In the genomic region with DNA sequence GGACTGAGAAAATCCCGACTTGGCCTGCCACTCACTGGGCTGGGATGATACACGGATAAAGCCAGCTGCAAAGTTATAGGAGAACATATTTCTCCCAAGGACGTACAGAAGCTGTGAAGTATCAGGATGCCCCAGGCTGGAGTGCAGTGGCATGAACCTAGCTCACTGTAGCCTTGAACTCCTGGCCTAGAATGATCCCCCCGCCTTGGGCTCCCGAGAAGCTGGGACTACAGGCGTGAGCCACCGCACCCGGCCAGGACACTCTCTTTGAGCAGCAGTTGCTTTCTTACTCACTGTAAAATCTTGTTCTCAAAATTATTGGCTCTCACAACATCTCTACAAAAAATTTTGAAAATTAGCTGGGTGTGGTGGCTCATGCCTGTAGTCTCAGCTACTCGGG, we compare ENCODE assay signal across 18 cellular contexts. TPM values are rescaled to one million over a fixed set of nuclear protein-coding genes. Genes with fewer than 3 reads are reported as not detected.
DNase-seq lines count a peak whose midpoint lies in the region; ATAC-seq and TF ChIP-seq lines count a peak whose summit lies in the region.
"Had no signal": no experiment of that assay in that cellular context is flagged by ENCODE, and none has a peak within 500 bp of the region (broad histone marks: within the 10 kb centered on the region; RNA-seq: fewer than 3 reads in every experiment).

No MANE protein-coding gene starts in this region.

- intact Hi-C loops in left ventricle myocardium inferior (cut with micrococcal nuclease) = no loop called here
- intact Hi-C loops in right cardiac atrium (cut with DNase I) = no loop called here
- intact Hi-C loops in esophagus muscularis mucosa (cut with DNase I) = loop anchor here (5.0 kb wide), 1 partner anchor 72 kb away; no protein-coding TSS in a partner anchor

- no peaks in the 10 kb centered on the region for H3K9me3 Mint-ChIP-seq in activated CD4-positive, alpha-beta T cell treated with anti-CD3 and anti-CD28 coated beads, Interleukin-2, amount 10 ng/mL, durations not matched to agents 7 days and 5 days
- no peaks in the 10 kb centered on the region for H3K9me3 Mint-ChIP-seq in osteocyte (ENCODE audit: unreplicated experiment)
- H3K9me3 Mint-ChIP-seq: CD8-positive, alpha-beta memory T cell; GM23338 had no signal

- peaks cover 81% of the 10 kb centered on the region for H3K36me3 ChIP-seq in left ventricle myocardium inferior
- peaks cover 6 to 17% (median 10%) of the 10 kb centered on the region in 3 donors for H3K36me3 ChIP-seq in skeletal muscle tissue (ENCODE audit: control insufficient read depth in 3 of 3, insufficient read depth in 3 of 3, low read length in 3 of 3)
- H3K36me3 ChIP-seq in esophagus muscularis mucosa = peaks cover 25 to 91% (median 75%) of the 10 kb centered on the region in 4 donors

- H3K27ac ChIP-seq in left ventricle myocardium inferior (replicated peaks) = peak overlapping the region; percentile 87
- no peak overlapping the region for H3K27ac ChIP-seq in right cardiac atrium (ENCODE audit: low read length)
- H3K27ac ChIP-seq in skeletal muscle tissue (ENCODE audit: low read depth, low read length) = peak overlapping the region; percentile 93
- H3K27ac ChIP-seq in esophagus muscularis mucosa (replicated peaks in 1 of 4) = no peak overlapping the region
- H3K27ac ChIP-seq: 22Rv1, BLaER1 had no signal

- H3K4me1 ChIP-seq in left ventricle myocardium inferior = peaks cover 20% of the 10 kb centered on the region
- H3K4me1 ChIP-seq in right cardiac atrium (ENCODE audit: control insufficient read depth, insufficient read depth, low read length) = no peaks in the 10 kb centered on the region
- H3K4me1 ChIP-seq in skeletal muscle tissue (ENCODE audit: control insufficient read depth in 3 of 3, insufficient read depth in 3 of 3, low read length in 3 of 3) = peaks cover 22 to 51% (median 35%) of the 10 kb centered on the region in 3 donors
- peaks cover 0 to 10% (median 2%) of the 10 kb centered on the region in 4 donors for H3K4me1 ChIP-seq in esophagus muscularis mucosa
- H3K4me1 ChIP-seq: Caco-2 had no signal

- no peak for DNase-seq in activated CD4-positive, alpha-beta T cell treated with anti-CD3 and anti-CD28 coated beads, Interleukin-2, amount 10 ng/mL, durations not matched to agents 7 days and 5 days
- no peak for DNase-seq in activated CD4-positive, alpha-beta T cell treated with anti-CD3 and anti-CD28 coated beads, Interleukin-2, amount 50 U/mL, for 4 hours
- no peak for DNase-seq in left ventricle myocardium inferior
- no peak for DNase-seq in right cardiac atrium
- peak; percentile 65 for DNase-seq in osteocyte (ENCODE audit: extremely low spot score, unreplicated experiment)
- DNase-seq in esophagus muscularis mucosa (ENCODE audit: extremely low spot score) = no peak
- DNase-seq: Caco-2; CD8-positive, alpha-beta memory T cell; DND-41; GDM1 had no signal

- POLR2A ChIA-PET in activated CD4-positive, alpha-beta T cell treated with anti-CD3 and anti-CD28 coated beads, Interleukin-2, amount 10 ng/mL, durations not matched to agents 7 days and 5 days (lab: Charles Lee) = no interaction called here

- no peaks in the 10 kb centered on the region for H3K27me3 ChIP-seq in left ventricle myocardium inferior (ENCODE audit: low read depth)
- no peaks in the 10 kb centered on the region for H3K27me3 ChIP-seq in right cardiac atrium (ENCODE audit: control insufficient read depth, insufficient read depth)
- H3K27me3 ChIP-seq in skeletal muscle tissue (ENCODE audit: control insufficient read depth in 3 of 3, insufficient read depth in 3 of 3, low read length in 3 of 3) = no peaks in the 10 kb centered on the region
- H3K27me3 ChIP-seq in esophagus muscularis mucosa = no peaks in the 10 kb centered on the region
- H3K27me3 ChIP-seq: BLaER1 had no signal

- TF ChIP-seq EP300 in esophagus muscularis mucosa (IDR thresholded peaks at IDR 0.05) = no peak

- no peak for TF ChIP-seq POLR2A in esophagus muscularis mucosa (IDR thresholded peaks at IDR 0.05; ENCODE audit: low read depth)

- no peaks in the 10 kb centered on the region for H3K9me3 ChIP-seq in left ventricle myocardium inferior (replicated peaks)
- H3K9me3 ChIP-seq in right cardiac atrium (ENCODE audit: control insufficient read depth, low read length) = no peaks in the 10 kb centered on the region
- H3K9me3 ChIP-seq in skeletal muscle tissue (ENCODE audit: control insufficient read depth in 3 of 3, low read length in 3 of 3) = no peaks in the 10 kb centered on the region
- H3K9me3 ChIP-seq in esophagus muscularis mucosa = no peaks in the 10 kb centered on the region
- H3K9me3 ChIP-seq: BLaER1, Caco-2 had no signal

- WGBS in right cardiac atrium = 95% methylated on average over 9 of the region's 9 CpGs
- 93% methylated on average over 9 of the region's 9 CpGs for WGBS in esophagus muscularis mucosa

- H3K4me3 Mint-ChIP-seq in activated CD4-positive, alpha-beta T cell treated with anti-CD3 and anti-CD28 coated beads, Interleukin-2, amount 10 ng/mL, durations not matched to agents 7 days and 5 days = no peak overlapping the region
- H3K4me3 Mint-ChIP-seq in osteocyte (ENCODE audit: unreplicated experiment) = no peak overlapping the region
- H3K4me3 Mint-ChIP-seq: CD8-positive, alpha-beta memory T cell; GM23338 had no signal

- ATAC-seq in right cardiac atrium (no peak), HG03354 (IDR thresholded peaks at IDR 0.05; ENCODE audit: poor library complexity, severe bottlenecking, unreplicated experiment) (no peak)

- TF ChIP-seq CTCF in left ventricle myocardium inferior (IDR thresholded peaks at IDR 0.05; ENCODE audit: borderline replicate concordance) (no peak), osteocyte (IDR thresholded peaks at IDR 0.05) (no peak), esophagus muscularis mucosa (IDR thresholded peaks at IDR 0.05) (no peak)

- H3K36me3 Mint-ChIP-seq in activated CD4-positive, alpha-beta T cell treated with anti-CD3 and anti-CD28 coated beads, Interleukin-2, amount 10 ng/mL, durations not matched to agents 7 days and 5 days (ENCODE audit: low read depth) = peaks cover 6% of the 10 kb centered on the region
- H3K36me3 Mint-ChIP-seq in osteocyte (ENCODE audit: unreplicated experiment) = peaks cover 43% of the 10 kb centered on the region

- peak overlapping the region; percentile 46 for H3K27ac Mint-ChIP-seq in activated CD4-positive, alpha-beta T cell treated with anti-CD3 and anti-CD28 coated beads, Interleukin-2, amount 10 ng/mL, durations not matched to agents 7 days and 5 days
- no peak overlapping the region for H3K27ac Mint-ChIP-seq in osteocyte (ENCODE audit: unreplicated experiment)
- H3K27ac Mint-ChIP-seq: CD8-positive, alpha-beta memory T cell; GM23338 had no signal

- H3K4me3 ChIP-seq in left ventricle myocardium inferior (no peak overlapping the region), right cardiac atrium (ENCODE audit: low read length) (no peak overlapping the region), skeletal muscle tissue (ENCODE audit: low read length in 3 of 3) (peak overlapping the region; percentile 59 to 75 (median 71)), esophagus muscularis mucosa (no peak overlapping the region)
- H3K4me3 ChIP-seq: BLaER1, GM23338 had no signal

- H3K4me1 Mint-ChIP-seq in activated CD4-positive, alpha-beta T cell treated with anti-CD3 and anti-CD28 coated beads, Interleukin-2, amount 10 ng/mL, durations not matched to agents 7 days and 5 days = no peaks in the 10 kb centered on the region
- H3K4me1 Mint-ChIP-seq in osteocyte (ENCODE audit: unreplicated experiment) = no peaks in the 10 kb centered on the region
- H3K4me1 Mint-ChIP-seq: CD8-positive, alpha-beta memory T cell had no signal

- no peaks in the 10 kb centered on the region for H3K27me3 Mint-ChIP-seq in activated CD4-positive, alpha-beta T cell treated with anti-CD3 and anti-CD28 coated beads, Interleukin-2, amount 10 ng/mL, durations not matched to agents 7 days and 5 days
- no peaks in the 10 kb centered on the region for H3K27me3 Mint-ChIP-seq in osteocyte (ENCODE audit: unreplicated experiment)

- CTCF ChIA-PET in activated CD4-positive, alpha-beta T cell treated with anti-CD3 and anti-CD28 coated beads, Interleukin-2, amount 10 ng/mL, durations not matched to agents 7 days and 5 days (lab: Charles Lee) = interaction anchor here (0.6 to 0.7 kb wide), 3 partner anchors 15 to 76 kb away, joined by 3 to 4 read pairs (median 3); no protein-coding TSS in a partner anchor

- H3K9ac ChIP-seq in skeletal muscle tissue (ENCODE audit: low read depth in 1 of 3, low read length in 3 of 3) = peak overlapping the region in 2 of 3 donors; percentile 84 to 91
- H3K9ac ChIP-seq: BLaER1 had no signal

RNA-seq across cellular contexts. Expression of a gene that starts 50.4 kb away (rescaled TPM):
- not detected for total RNA-seq in activated CD4-positive, alpha-beta T cell treated with anti-CD3 and anti-CD28 coated beads, Interleukin-2, amount 10 ng/mL, durations not matched to agents 7 days and 5 days
- total RNA-seq in left ventricle myocardium inferior (0.25 TPM), right cardiac atrium (not detected), osteocyte (not detected in 2 replicates), skeletal muscle tissue (0.52 TPM), esophagus muscularis mucosa (not detected)
- not detected for polyA plus RNA-seq in right cardiac atrium
- total RNA-seq: A673; Caco-2; CD8-positive, alpha-beta memory T cell; GM23338; H7; HT1080 had no signal
- polyA plus RNA-seq: CD8-positive, alpha-beta memory T cell; GM23338 had no signal

Comparison
In these comparisons a context has a peak if more than half of its experiments do, and no peak if none do; other contexts are left out.
1. H3K27ac ChIP-seq: peak in left ventricle myocardium inferior (single experiment) and skeletal muscle tissue (single experiment); none in right cardiac atrium (single experiment) and esophagus muscularis mucosa (0 of 4).
2. H3K4me3 ChIP-seq: peak in skeletal muscle tissue (3 of 3); none in left ventricle myocardium inferior (single experiment), right cardiac atrium (single experiment) and esophagus muscularis mucosa (0 of 4).